ENCODE assay signal across 15 cellular contexts in the genomic region with DNA sequence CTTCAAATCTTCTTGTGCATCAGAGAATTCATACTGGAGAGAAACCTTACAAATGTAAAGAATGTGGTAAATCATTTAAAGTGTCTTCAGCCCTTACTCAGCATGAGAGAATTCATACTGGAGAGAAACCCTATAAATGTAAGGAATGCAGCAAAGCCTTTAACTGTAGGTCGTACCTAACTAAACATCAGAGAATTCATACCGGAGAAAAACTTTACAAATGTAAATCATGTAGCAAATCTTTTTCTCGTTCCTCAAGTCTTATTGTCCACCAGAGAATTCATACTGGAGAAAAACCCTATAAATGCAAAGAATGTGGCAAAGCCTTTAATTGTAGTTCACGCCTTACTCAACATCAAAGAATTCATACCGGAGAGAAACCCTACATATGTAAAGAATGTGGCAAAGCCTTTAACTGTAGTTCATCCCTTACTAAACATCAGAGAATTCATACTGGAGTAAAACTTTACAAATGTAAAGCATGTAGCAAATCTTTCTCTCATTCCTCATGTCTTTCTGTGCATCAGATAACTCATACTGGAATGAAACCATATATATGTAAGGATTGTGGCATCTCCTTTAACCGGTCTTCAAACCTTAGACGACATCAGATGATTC.
"Had no signal": no experiment of that assay in that cellular context is flagged by ENCODE, and none has a peak within 500 bp of the region (broad histone marks: within the 10 kb centered on the region; RNA-seq: fewer than 3 reads in every experiment).

No MANE protein-coding gene starts in this region.

- H3K27me3 Mint-ChIP-seq: activated naive CD8-positive, alpha-beta T cell treated with anti-CD3 and anti-CD28 coated beads, Interleukin-2, amount 50 U/mL, for 24 hours had no signal

- H3K4me3 ChIP-seq: colonic mucosa, lung, stomach, thyroid gland had no signal

- H3K27me3 ChIP-seq: colonic mucosa, stomach, thyroid gland had no signal

- H3K27ac ChIP-seq: colonic mucosa, stomach, thyroid gland had no signal

- H3K27ac Mint-ChIP-seq: activated CD8-positive, alpha-beta T cell treated with anti-CD3 and anti-CD28 coated beads, Interleukin-2, amount 10 ng/mL, durations not matched to agents 7 days and 5 days; activated naive CD8-positive, alpha-beta T cell treated with anti-CD3 and anti-CD28 coated beads, Interleukin-2, amount 50 U/mL, for 24 hours; activated T-helper 1 cell treated with anti-CD3 and anti-CD28 coated beads, Interleukin-12 subunit alpha, Interleukin-12 subunit beta, Interleukin-2, Interleukin-4 antibody, amounts not matched to agents 30 ng/mL and 10 ng/mL and 1 ng/mL, durations not matched to agents 14 hours and 24 hours and 36 hours; nephron; WTC11 had no signal

- H3K4me1 ChIP-seq: colonic mucosa, stomach, thyroid gland had no signal

- DNase-seq: activated CD4-positive, alpha-beta T cell treated with anti-CD3 and anti-CD28 coated beads for 48 hours; activated CD8-positive, alpha-beta T cell treated with anti-CD3 and anti-CD28 coated beads, Interleukin-2, amount 10 ng/mL, durations not matched to agents 7 days and 5 days; activated naive CD4-positive, alpha-beta T cell treated with Interleukin-2 at 50 U/mL for 16 hours; activated naive CD8-positive, alpha-beta T cell treated with anti-CD3 and anti-CD28 coated beads, Interleukin-2, amount 50 U/mL, for 24 hours; colonic mucosa; effector CD8-positive, alpha-beta T cell; hippocampal formation; occipital lobe; stimulated activated CD4-positive, alpha-beta T cell treated with anti-CD3 and anti-CD28 coated beads, Interleukin-4, amount 100 ng/mL, for 4 hours; stomach; thyroid gland had no signal

- H3K4me1 Mint-ChIP-seq: activated naive CD8-positive, alpha-beta T cell treated with anti-CD3 and anti-CD28 coated beads, Interleukin-2, amount 50 U/mL, for 24 hours; nephron; WTC11 had no signal

- ATAC-seq: activated CD8-positive, alpha-beta T cell treated with anti-CD3 and anti-CD28 coated beads, Interleukin-2, amount 10 ng/mL, durations not matched to agents 7 days and 5 days; activated naive CD8-positive, alpha-beta T cell treated with anti-CD3 and anti-CD28 coated beads, Interleukin-2, amount 50 U/mL, for 24 hours; WTC11 had no signal

- H3K4me3 Mint-ChIP-seq: activated CD8-positive, alpha-beta T cell treated with anti-CD3 and anti-CD28 coated beads, Interleukin-2, amount 10 ng/mL, durations not matched to agents 7 days and 5 days; activated naive CD8-positive, alpha-beta T cell treated with anti-CD3 and anti-CD28 coated beads, Interleukin-2, amount 50 U/mL, for 24 hours; activated T-helper 1 cell treated with anti-CD3 and anti-CD28 coated beads, Interleukin-12 subunit alpha, Interleukin-12 subunit beta, Interleukin-2, Interleukin-4 antibody, amounts not matched to agents 30 ng/mL and 10 ng/mL and 1 ng/mL, durations not matched to agents 14 hours and 24 hours and 36 hours; nephron; WTC11 had no signal
